ENCODE assay signal across 11 cellular contexts in genomic region chr4:151690164-151690856, GRCh38.
DNase-seq lines count a peak whose midpoint lies in the region; ATAC-seq and TF ChIP-seq lines count a peak whose summit lies in the region.
"Had no signal": no experiment of that assay in that cellular context is flagged by ENCODE, and none has a peak within 500 bp of the region (broad histone marks: within the 10 kb centered on the region; RNA-seq: fewer than 3 reads in every experiment).

No MANE protein-coding gene starts in this region.

- no peak overlapping the region for H3K4me3 ChIP-seq in cardiac fibroblast (replicated peaks in 1 of 2; ENCODE audit: low read depth in 2 of 2, low read length in 2 of 2)
- no peak overlapping the region for H3K4me3 ChIP-seq in thyroid gland (replicated peaks in 1 of 3)
- H3K4me3 ChIP-seq: testis had no signal

- 19 to 38% methylated on average over 4 of the region's 4 CpGs for WGBS in thyroid gland, 2 donors

- H3K9me3 ChIP-seq in thyroid gland = no peaks in the 10 kb centered on the region
- H3K9me3 ChIP-seq: testis had no signal

- H3K27me3 ChIP-seq in thyroid gland = no peaks in the 10 kb centered on the region
- H3K27me3 ChIP-seq: testis had no signal

- intact Hi-C loops in thyroid gland (cut with DNase I) (no loop called here), posterior cingulate gyrus (cut with DNase I) (no loop called here)

- no peak for TF ChIP-seq POLR2A in thyroid gland (IDR thresholded peaks at IDR 0.05)

- H3K4me3 Mint-ChIP-seq in activated CD8-positive, alpha-beta memory T cell treated with anti-CD3 and anti-CD28 coated beads, Interleukin-2, amount 10 ng/mL, durations not matched to agents 7 days and 5 days = no peak overlapping the region
- H3K4me3 Mint-ChIP-seq: dendritic cell treated with granulocyte-macrophage colony-stimulating factor and Interleukin-4, amounts not matched to agents 40 ng/mL and 50 ng/mL, for 4 days had no signal

- TF ChIP-seq CTCF in cardiac fibroblast (IDR thresholded peaks at IDR 0.05; ENCODE audit: low read depth, low read length) = no peak
- TF ChIP-seq CTCF in thyroid gland (IDR thresholded peaks at IDR 0.05) = no peak

- ATAC-seq in activated CD8-positive, alpha-beta memory T cell treated with anti-CD3 and anti-CD28 coated beads, Interleukin-2, amount 10 ng/mL, durations not matched to agents 7 days and 5 days = no peak
- ATAC-seq in GM21381 (IDR thresholded peaks at IDR 0.05; ENCODE audit: unreplicated experiment) = no peak

- no peaks in the 10 kb centered on the region for H3K27me3 Mint-ChIP-seq in activated CD8-positive, alpha-beta memory T cell treated with anti-CD3 and anti-CD28 coated beads, Interleukin-2, amount 10 ng/mL, durations not matched to agents 7 days and 5 days
- H3K27me3 Mint-ChIP-seq: dendritic cell treated with granulocyte-macrophage colony-stimulating factor and Interleukin-4, amounts not matched to agents 40 ng/mL and 50 ng/mL, for 4 days had no signal

- no peaks in the 10 kb centered on the region for H3K36me3 Mint-ChIP-seq in activated CD8-positive, alpha-beta memory T cell treated with anti-CD3 and anti-CD28 coated beads, Interleukin-2, amount 10 ng/mL, durations not matched to agents 7 days and 5 days

- H3K4me1 ChIP-seq in thyroid gland = peaks cover 36 to 38% of the 10 kb centered on the region in 2 donors

- no peaks in the 10 kb centered on the region for H3K9me3 Mint-ChIP-seq in activated CD8-positive, alpha-beta memory T cell treated with anti-CD3 and anti-CD28 coated beads, Interleukin-2, amount 10 ng/mL, durations not matched to agents 7 days and 5 days (ENCODE audit: low read depth)
- H3K9me3 Mint-ChIP-seq: dendritic cell treated with granulocyte-macrophage colony-stimulating factor and Interleukin-4, amounts not matched to agents 40 ng/mL and 50 ng/mL, for 4 days had no signal

- CTCF ChIA-PET in activated CD8-positive, alpha-beta memory T cell treated with anti-CD3 and anti-CD28 coated beads, Interleukin-2, amount 10 ng/mL, durations not matched to agents 7 days and 5 days (lab: Charles Lee) = no interaction called here

- no peak overlapping the region for H3K27ac Mint-ChIP-seq in activated CD8-positive, alpha-beta memory T cell treated with anti-CD3 and anti-CD28 coated beads, Interleukin-2, amount 10 ng/mL, durations not matched to agents 7 days and 5 days
- H3K27ac Mint-ChIP-seq: dendritic cell treated with granulocyte-macrophage colony-stimulating factor and Interleukin-4, amounts not matched to agents 40 ng/mL and 50 ng/mL, for 4 days had no signal

- no peaks in the 10 kb centered on the region for H3K4me1 Mint-ChIP-seq in activated CD8-positive, alpha-beta memory T cell treated with anti-CD3 and anti-CD28 coated beads, Interleukin-2, amount 10 ng/mL, durations not matched to agents 7 days and 5 days

- no peaks in the 10 kb centered on the region for H3K36me3 ChIP-seq in thyroid gland

- peak overlapping the region in 1 of 3 donors; percentile 24 for H3K27ac ChIP-seq in thyroid gland
- H3K27ac ChIP-seq: 22Rv1, testis had no signal

- peak; percentile 29 for DNase-seq in NCI-H82 (lab: John Stamatoyannopoulos, UW)
- DNase-seq in NCI-H82 treated with DMSO at 0.1 percent for 48 hours (lab: John Stamatoyannopoulos, UW; ENCODE audit: unreplicated experiment) = no peak
- peak; percentile 44 to 83 for DNase-seq in cardiac fibroblast (ENCODE audit: low read depth in 2 of 2)
- peak; percentile 39 for DNase-seq in left kidney (ENCODE audit: low read depth, low spot score)
- DNase-seq in thyroid gland = peak; percentile 27 to 38
- DNase-seq in posterior cingulate gyrus = no peak
- DNase-seq in activated CD8-positive, alpha-beta memory T cell treated with anti-CD3 and anti-CD28 coated beads, Interleukin-2, amount 10 ng/mL, durations not matched to agents 7 days and 5 days = no peak
- DNase-seq: testis had no signal

Comparison
In these comparisons a context has a peak if more than half of its experiments do, and no peak if none do; other contexts are left out.
1. DNase-seq: peak in NCI-H82 (single experiment), cardiac fibroblast (2 of 2), left kidney (single experiment) and thyroid gland (2 of 2); none in NCI-H82 treated with DMSO at 0.1 percent for 48 hours (single experiment), posterior cingulate gyrus (0 of 10) and activated CD8-positive, alpha-beta memory T cell treated with anti-CD3 and anti-CD28 coated beads, Interleukin-2, amount 10 ng/mL, durations not matched to agents 7 days and 5 days (single experiment).